8 cellular contexts compared by ENCODE assay signal in genomic region chr2:173590278-173590811, GRCh38.
DNase-seq lines count a peak whose midpoint lies in the region; ATAC-seq, FAIRE-seq and TF ChIP-seq lines count a peak whose summit lies in the region.
"Had no signal": no experiment of that assay in that cellular context is flagged by ENCODE, and none has a peak within 500 bp of the region (broad histone marks: within the 10 kb centered on the region; RNA-seq: fewer than 3 reads in every experiment).

No MANE protein-coding gene starts in this region.

- 83 to 93% methylated on average over 2 to 6 of the region's 6 CpGs for WGBS in endodermal cell (ENCODE audit: insufficient coverage in 1 of 2, insufficient read length in 1 of 2), 2 experiments

- H3K9ac ChIP-seq in endodermal cell (ENCODE audit: extremely low read depth, low read length, poor library complexity, severe bottlenecking) = no peak overlapping the region

- peak; percentile 93 for ATAC-seq in Right ventricle myocardium inferior
- peak; percentile 82 for ATAC-seq in upper lobe of right lung
- ATAC-seq: natural killer cell treated with Interleukin-12 subunit alpha and Interleukin-12 subunit beta and Interleukin-15 and Interleukin-18, amount 100 ng/mL, for 72 hours had no signal

- peak; percentile 98 for DNase-seq in HT1080 (ENCODE audit: low read depth)
- peak; percentile 94 for DNase-seq in RWPE1 (ENCODE audit: low spot score)
- DNase-seq in Right ventricle myocardium inferior (ENCODE audit: missing footprints) = peak; percentile 73
- DNase-seq in upper lobe of right lung = peak; percentile 70
- no peak for DNase-seq in endodermal cell
- no peak for DNase-seq in GM12891 (ENCODE audit: insufficient read length, low spot score)
- DNase-seq in ascending aorta (ENCODE audit: low spot score in 2 of 2) = no peak

- H3K27ac Mint-ChIP-seq in endodermal cell = no peak overlapping the region
- H3K27ac Mint-ChIP-seq: natural killer cell treated with Interleukin-12 subunit alpha and Interleukin-12 subunit beta and Interleukin-15 and Interleukin-18, amount 100 ng/mL, for 72 hours had no signal

- no peaks in the 10 kb centered on the region for H3K27me3 Mint-ChIP-seq in endodermal cell (ENCODE audit: insufficient read depth)

- intact Hi-C loops in Right ventricle myocardium inferior (cut with DNase I) (no loop called here), upper lobe of right lung (cut with DNase I) (no loop called here), ascending aorta (cut with DNase I) (no loop called here)

- peaks cover 5% of the 10 kb centered on the region for H3K36me3 Mint-ChIP-seq in endodermal cell (ENCODE audit: low read depth)

- POLR2A ChIA-PET in RWPE1 (lab: Yijun Ruan, JAX; ENCODE audit: low non-redundant PET) = interaction anchor here (0.6 kb wide), 1 partner anchor 20 kb away, joined by 3 read pairs; no protein-coding TSS in a partner anchor

- H3K4me1 Mint-ChIP-seq in endodermal cell = no peaks in the 10 kb centered on the region

- no peak for FAIRE-seq in GM12891 (lab: Jason Lieb, UNC)

- no peak overlapping the region for H3K4me3 Mint-ChIP-seq in endodermal cell
- H3K4me3 Mint-ChIP-seq: natural killer cell treated with Interleukin-12 subunit alpha and Interleukin-12 subunit beta and Interleukin-15 and Interleukin-18, amount 100 ng/mL, for 72 hours had no signal

- H3K4me3 ChIP-seq in upper lobe of right lung (no peak overlapping the region), endodermal cell (ENCODE audit: low read length) (no peak overlapping the region), ascending aorta (no peak overlapping the region)

- peaks cover 6% of the 10 kb centered on the region for H3K4me1 ChIP-seq in upper lobe of right lung
- no peaks in the 10 kb centered on the region for H3K4me1 ChIP-seq in endodermal cell (ENCODE audit: control insufficient read depth, insufficient read depth, low read length)
- H3K4me1 ChIP-seq in ascending aorta = no peaks in the 10 kb centered on the region

- H3K9me3 Mint-ChIP-seq in endodermal cell = peaks cover 32% of the 10 kb centered on the region

- H3K9me3 ChIP-seq in upper lobe of right lung (no peaks in the 10 kb centered on the region), endodermal cell (ENCODE audit: control insufficient read depth, low read length) (peaks cover 18% of the 10 kb centered on the region), ascending aorta (peaks cover 0 to 4% of the 10 kb centered on the region in 2 donors)

- CTCF ChIA-PET in RWPE1 (lab: Yijun Ruan, JAX) = no interaction called here

- H3K27me3 ChIP-seq in upper lobe of right lung (no peaks in the 10 kb centered on the region), endodermal cell (ENCODE audit: control insufficient read depth, insufficient read depth, low read length, poor library complexity, severe bottlenecking) (no peaks in the 10 kb centered on the region), ascending aorta (no peaks in the 10 kb centered on the region)

- no peak for TF ChIP-seq POLR2A in GM12891 (IDR thresholded peaks at IDR 0.05; ENCODE audit: low read depth, low read length)

- no peak for TF ChIP-seq CTCF in RWPE1 (conservative IDR thresholded peaks at IDR 0.05; ENCODE audit: low read depth)
- TF ChIP-seq CTCF in upper lobe of right lung (IDR thresholded peaks at IDR 0.05) = no peak
- no peak for TF ChIP-seq CTCF in endodermal cell (conservative IDR thresholded peaks at IDR 0.05)
- no peak for TF ChIP-seq CTCF in ascending aorta (IDR thresholded peaks at IDR 0.05)

- H3K27ac ChIP-seq in RWPE1 (peak overlapping the region; percentile 82), upper lobe of right lung (no peak overlapping the region), endodermal cell (ENCODE audit: low read depth, low read length) (no peak overlapping the region), ascending aorta (peak overlapping the region in 1 of 2 donors; percentile 2)

- H3K36me3 ChIP-seq in upper lobe of right lung (no peaks in the 10 kb centered on the region), endodermal cell (ENCODE audit: control insufficient read depth, insufficient read depth, low read length) (no peaks in the 10 kb centered on the region), ascending aorta (no peaks in the 10 kb centered on the region)

TF ChIP-seq in GM12891, 5 proteins besides CTCF, POLR2A, EP300 and RAD21:
- no peak for TF ChIP-seq SPI1 (IDR thresholded peaks at IDR 0.05; ENCODE audit: low read depth, low read length)
- TF ChIP-seq POLR2AphosphoS5 (IDR thresholded peaks at IDR 0.05; ENCODE audit: low read depth, low read length) = no peak
- no peak for TF ChIP-seq POU2F2 (IDR thresholded peaks at IDR 0.05; ENCODE audit: low read depth, low read length)
- TF ChIP-seq PAX5 (IDR thresholded peaks at IDR 0.05; ENCODE audit: insufficient read depth, low read length, severe bottlenecking) = no peak
- TF ChIP-seq TAF1 (IDR thresholded peaks at IDR 0.05; ENCODE audit: low read depth, low read length) = no peak

Comparison
In these comparisons a context has a peak if more than half of its experiments do, and no peak if none do; other contexts are left out.
1. DNase-seq: peak in HT1080 (single experiment), RWPE1 (single experiment), Right ventricle myocardium inferior (single experiment) and upper lobe of right lung (single experiment); none in endodermal cell (single experiment), GM12891 (single experiment) and ascending aorta (0 of 2).